In the genomic region with DNA sequence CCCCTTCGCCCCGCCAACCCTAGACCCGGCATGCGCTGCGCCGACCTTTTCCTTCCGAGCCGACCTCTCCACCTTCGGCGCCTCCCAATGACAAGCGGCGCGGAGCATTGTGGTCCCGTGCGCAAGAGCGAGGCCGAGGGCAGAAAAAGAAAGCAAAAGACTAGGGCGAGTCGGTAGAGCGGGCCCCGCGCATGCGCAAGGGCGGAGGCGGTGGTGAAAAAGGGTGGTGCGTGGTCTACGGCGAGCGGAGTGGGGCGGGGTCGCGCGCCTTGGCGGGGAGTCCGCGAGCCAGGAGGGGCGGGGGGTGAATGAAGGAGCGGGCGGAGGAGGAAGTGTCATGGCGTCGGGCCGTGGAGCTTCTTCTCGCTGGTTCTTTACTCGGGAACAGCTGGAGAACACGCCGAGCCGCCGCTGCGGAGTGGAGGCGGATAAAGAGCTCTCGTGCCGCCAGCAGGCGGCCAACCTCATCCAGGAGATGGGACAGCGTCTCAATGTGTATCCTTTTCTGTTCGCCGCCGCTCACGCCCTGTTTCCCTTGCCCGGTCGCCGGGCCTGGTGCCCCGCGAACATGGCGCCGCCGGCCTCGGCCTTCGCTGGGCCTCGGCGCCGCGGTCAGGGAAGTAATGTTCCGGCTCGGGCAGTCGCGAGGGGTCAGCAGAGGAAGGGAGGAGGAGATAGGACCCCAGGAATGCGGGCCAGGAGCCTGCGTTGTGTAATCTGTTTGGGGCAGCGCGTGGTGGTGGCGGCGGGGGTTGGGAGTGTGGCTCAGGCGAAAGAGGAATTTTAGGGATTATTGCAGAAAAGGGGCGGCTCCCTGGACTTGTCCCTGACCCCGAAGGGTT, we compare ENCODE assay signal across 1 cellular context.
TF ChIP-seq lines count a peak whose summit lies in the region.

TSS of gene CCNT2 (plus strand) at position 305 of the 842 bp plus-strand sequence. CDS start at position 338, 33 bp downstream.

TF ChIP-seq in H1, 55 proteins besides CTCF, POLR2A, EP300 and RAD21 (continued from another document):
- TF ChIP-seq TEAD4 (IDR thresholded peaks at IDR 0.05; ENCODE audit: low read depth, low read length), result 0 out of 2 replicates have a peak, but pooled peaks have one; percentile 34
TF ChIP-seq in H1: peak in this region for 22.
